12 cellular contexts compared by ENCODE assay signal in the genomic region with DNA sequence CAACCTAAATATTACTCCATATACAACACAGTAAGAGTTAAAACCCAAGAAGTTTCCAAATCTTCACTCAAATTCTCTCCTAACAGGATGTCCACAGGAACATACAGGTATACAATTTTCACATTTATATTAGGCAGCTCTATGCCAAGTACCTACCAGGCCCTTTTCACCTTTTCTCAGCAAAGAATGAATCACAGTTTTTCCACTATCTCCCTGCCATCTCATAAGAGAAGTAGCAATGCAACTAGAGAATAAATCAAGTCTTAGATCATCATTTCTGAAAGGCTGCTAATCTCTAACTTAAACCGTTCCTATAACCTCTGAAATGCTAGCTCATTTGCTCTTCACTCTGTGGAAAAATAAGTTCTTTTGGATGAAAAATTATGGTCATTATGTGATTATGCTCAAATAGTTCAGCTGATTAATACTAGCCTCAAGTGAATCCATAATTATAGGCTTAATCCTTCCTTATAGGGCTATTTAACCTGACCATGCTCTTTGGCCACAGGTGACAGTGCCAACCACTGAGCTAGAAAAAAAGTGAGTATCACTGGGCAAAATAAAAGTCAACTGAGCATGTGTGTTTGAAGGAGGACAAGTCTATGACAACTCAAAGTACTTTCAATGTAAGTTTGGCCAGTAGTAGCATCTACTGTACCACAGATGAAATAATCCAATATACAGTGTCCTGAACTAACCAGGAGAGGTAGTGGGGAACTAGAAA.
DNase-seq lines count a peak whose midpoint lies in the region; ATAC-seq and TF ChIP-seq lines count a peak whose summit lies in the region.
"Had no signal": no experiment of that assay in that cellular context is flagged by ENCODE, and none has a peak within 500 bp of the region (broad histone marks: within the 10 kb centered on the region; RNA-seq: fewer than 3 reads in every experiment).

No MANE protein-coding gene starts in this region.

- no peak overlapping the region for H3K27ac ChIP-seq in HEK293 (ENCODE audit: extremely low read depth, low read depth, low read length)
- H3K27ac ChIP-seq in mucosa of rectum (ENCODE audit: low read depth in 2 of 2, low read length in 2 of 2), result peak overlapping the region; percentile 6 to 56

- no peaks in the 10 kb centered on the region for H3K27me3 ChIP-seq in mucosa of rectum (ENCODE audit: control insufficient read depth in 2 of 2, insufficient read depth in 2 of 2, low read length in 2 of 2)

- H3K4me3 ChIP-seq in HEK293 (ENCODE audit: low read depth, low read length) (no peak overlapping the region), mucosa of rectum (ENCODE audit: low read length in 2 of 2) (no peak overlapping the region)

- CTCF ChIA-PET in HEK293 (lab: Yijun Ruan, JAX), result interaction anchor here (1.3 kb wide), 1 partner anchor 24 kb away, joined by 3 read pairs; no protein-coding TSS in a partner anchor

- no peak for DNase-seq in SKM-1 treated with dmso at 0.1 percent for 144 hours (lab: John Stamatoyannopoulos, UW; ENCODE audit: unreplicated experiment)
- DNase-seq: activated CD4-positive, alpha-beta T cell treated with anti-CD3 and anti-CD28 coated beads, Interleukin-2, amount 10 ng/mL, durations not matched to agents 7 days and 5 days; activated naive CD4-positive, alpha-beta T cell treated with Interleukin-2 at 50 U/mL for 16 hours; CD4-positive, alpha-beta memory T cell; NK-92 treated with Interleukin-12 subunit alpha and Interleukin-12 subunit beta, amount 100 ng/mL, for 24 hours; stimulated activated CD4-positive, alpha-beta T cell treated with anti-CD3 and anti-CD28 coated beads, Interleukin-4, amount 100 ng/mL, for 24 hours had no signal

- ATAC-seq in GM18907 (IDR thresholded peaks at IDR 0.05; ENCODE audit: unreplicated experiment) (peak; percentile 21), HG03565 (IDR thresholded peaks at IDR 0.05; ENCODE audit: unreplicated experiment) (peak; percentile 4), HG03045 (IDR thresholded peaks at IDR 0.05; ENCODE audit: unreplicated experiment) (no peak), GM21529 (IDR thresholded peaks at IDR 0.05; ENCODE audit: unreplicated experiment) (no peak)

- POLR2A ChIA-PET in HEK293 (lab: Yijun Ruan, JAX), result no interaction called here

- H3K36me3 ChIP-seq in HEK293 (ENCODE audit: control insufficient read depth in 2 of 2, insufficient read depth in 1 of 2, low read length in 2 of 2), result no peaks in the 10 kb centered on the region
- H3K36me3 ChIP-seq in mucosa of rectum (ENCODE audit: control insufficient read depth in 2 of 2, insufficient read depth in 2 of 2, low read length in 2 of 2), result no peaks in the 10 kb centered on the region

- no peak for TF ChIP-seq CTCF in HEK293 (tag by site-specific recombination; IDR thresholded peaks at IDR 0.05)

- H3K4me1 ChIP-seq in HEK293 (ENCODE audit: control insufficient read depth, insufficient read depth, low read length), result peaks cover 13% of the 10 kb centered on the region
- H3K4me1 ChIP-seq in mucosa of rectum (ENCODE audit: control insufficient read depth in 2 of 2, insufficient read depth in 2 of 2, low read length in 2 of 2), result peaks cover 0 to 3% of the 10 kb centered on the region in 2 donors

- H3K9ac ChIP-seq in mucosa of rectum (ENCODE audit: low read depth in 1 of 2, low read length in 2 of 2), result peak overlapping the region in 1 of 2 donors; percentile 17

- H3K9me3 ChIP-seq in HEK293 (ENCODE audit: control insufficient read depth, insufficient read depth, low read depth, low read length) (no peaks in the 10 kb centered on the region), mucosa of rectum (ENCODE audit: control insufficient read depth in 2 of 2, low read length in 2 of 2) (no peaks in the 10 kb centered on the region)

TF ChIP-seq in HEK293, 187 proteins besides CTCF, POLR2A, EP300 and RAD21:
- no peak for TF ChIP-seq ZFHX2 (tag by site-specific recombination; conservative IDR thresholded peaks at IDR 0.05)
- TF ChIP-seq, protein P1, sequence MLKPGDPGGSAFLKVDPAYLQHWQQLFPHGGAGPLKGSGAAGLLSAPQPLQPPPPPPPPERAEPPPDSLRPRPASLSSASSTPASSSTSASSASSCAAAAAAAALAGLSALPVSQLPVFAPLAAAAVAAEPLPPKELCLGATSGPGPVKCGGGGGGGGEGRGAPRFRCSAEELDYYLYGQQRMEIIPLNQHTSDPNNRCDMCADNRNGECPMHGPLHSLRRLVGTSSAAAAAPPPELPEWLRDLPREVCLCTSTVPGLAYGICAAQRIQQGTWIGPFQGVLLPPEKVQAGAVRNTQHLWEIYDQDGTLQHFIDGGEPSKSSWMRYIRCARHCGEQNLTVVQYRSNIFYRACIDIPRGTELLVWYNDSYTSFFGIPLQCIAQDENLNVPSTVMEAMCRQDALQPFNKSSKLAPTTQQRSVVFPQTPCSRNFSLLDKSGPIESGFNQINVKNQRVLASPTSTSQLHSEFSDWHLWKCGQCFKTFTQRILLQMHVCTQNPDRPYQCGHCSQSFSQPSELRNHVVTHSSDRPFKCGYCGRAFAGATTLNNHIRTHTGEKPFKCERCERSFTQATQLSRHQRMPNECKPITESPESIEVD (tag by site-specific recombination; IDR thresholded peaks at IDR 0.05), result peak; percentile 24; the same call in 1 of the 2 replicates

Comparison
In these comparisons a context has a peak if more than half of its experiments do, and no peak if none do; other contexts are left out.
1. ATAC-seq: peak in GM18907 (single experiment) and HG03565 (single experiment); none in HG03045 (single experiment) and GM21529 (single experiment).